In genomic region chr3:49873623-49874022, GRCh38 we compare ENCODE assay signal across 1 cellular context.
TF ChIP-seq lines count a peak whose summit lies in the region.

No MANE protein-coding gene starts in this region.

TF ChIP-seq in HepG2, 621 proteins besides CTCF, POLR2A, EP300 and RAD21 (continued from another document and continues in another):
- no peak; the same call in 1 of the 2 replicates for TF ChIP-seq ZBTB43 (CRISPR knock-in tag; conservative IDR thresholded peaks at IDR 0.05)
- TF ChIP-seq ZNF451 (CRISPR knock-in tag; IDR thresholded peaks at IDR 0.05) = no peak
- 0 out of 2 replicates have a peak, but pooled peaks have one; percentile 45 for TF ChIP-seq ZNF616 (CRISPR knock-in tag; IDR thresholded peaks at IDR 0.05; ENCODE audit: low read depth)
- no peak; the same call in 1 of the 2 replicates for TF ChIP-seq ZBTB38 (CRISPR knock-in tag; IDR thresholded peaks at IDR 0.05)
- no peak for TF ChIP-seq HOXA7 (CRISPR knock-in tag; IDR thresholded peaks at IDR 0.05)
- TF ChIP-seq RXRA (CRISPR knock-in tag; IDR thresholded peaks at IDR 0.05) = peak; percentile 66
- TF ChIP-seq MXI1 (IDR thresholded peaks at IDR 0.05; ENCODE audit: borderline replicate concordance, low read depth, low read length) = no peak; the same call in 2 of the 3 replicates
- no peak for TF ChIP-seq ZNF570 (CRISPR knock-in tag; IDR thresholded peaks at IDR 0.05; ENCODE audit: borderline replicate concordance)
- no peak for TF ChIP-seq ZNF75D (CRISPR knock-in tag; IDR thresholded peaks at IDR 0.05; ENCODE audit: borderline replicate concordance)
- no peak for TF ChIP-seq MEF2D (CRISPR knock-in tag; IDR thresholded peaks at IDR 0.05)
- no peak for TF ChIP-seq RBM39 (IDR thresholded peaks at IDR 0.05; ENCODE audit: low read depth, low read length, poor library complexity, severe bottlenecking)
- TF ChIP-seq, protein P1, sequence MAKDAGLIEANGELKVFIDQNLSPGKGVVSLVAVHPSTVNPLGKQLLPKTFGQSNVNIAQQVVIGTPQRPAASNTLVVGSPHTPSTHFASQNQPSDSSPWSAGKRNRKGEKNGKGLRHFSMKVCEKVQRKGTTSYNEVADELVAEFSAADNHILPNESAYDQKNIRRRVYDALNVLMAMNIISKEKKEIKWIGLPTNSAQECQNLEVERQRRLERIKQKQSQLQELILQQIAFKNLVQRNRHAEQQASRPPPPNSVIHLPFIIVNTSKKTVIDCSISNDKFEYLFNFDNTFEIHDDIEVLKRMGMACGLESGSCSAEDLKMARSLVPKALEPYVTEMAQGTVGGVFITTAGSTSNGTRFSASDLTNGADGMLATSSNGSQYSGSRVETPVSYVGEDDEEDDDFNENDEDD (CRISPR knock-in tag; IDR thresholded peaks at IDR 0.05; ENCODE audit: borderline replicate concordance) = peak; percentile 37; the same call in 1 of the 2 replicates
- TF ChIP-seq THAP7 (CRISPR knock-in tag; IDR thresholded peaks at IDR 0.05) = no peak
- no peak for TF ChIP-seq RFXAP (CRISPR knock-in tag; IDR thresholded peaks at IDR 0.05; ENCODE audit: borderline replicate concordance)
- TF ChIP-seq, protein P2, sequence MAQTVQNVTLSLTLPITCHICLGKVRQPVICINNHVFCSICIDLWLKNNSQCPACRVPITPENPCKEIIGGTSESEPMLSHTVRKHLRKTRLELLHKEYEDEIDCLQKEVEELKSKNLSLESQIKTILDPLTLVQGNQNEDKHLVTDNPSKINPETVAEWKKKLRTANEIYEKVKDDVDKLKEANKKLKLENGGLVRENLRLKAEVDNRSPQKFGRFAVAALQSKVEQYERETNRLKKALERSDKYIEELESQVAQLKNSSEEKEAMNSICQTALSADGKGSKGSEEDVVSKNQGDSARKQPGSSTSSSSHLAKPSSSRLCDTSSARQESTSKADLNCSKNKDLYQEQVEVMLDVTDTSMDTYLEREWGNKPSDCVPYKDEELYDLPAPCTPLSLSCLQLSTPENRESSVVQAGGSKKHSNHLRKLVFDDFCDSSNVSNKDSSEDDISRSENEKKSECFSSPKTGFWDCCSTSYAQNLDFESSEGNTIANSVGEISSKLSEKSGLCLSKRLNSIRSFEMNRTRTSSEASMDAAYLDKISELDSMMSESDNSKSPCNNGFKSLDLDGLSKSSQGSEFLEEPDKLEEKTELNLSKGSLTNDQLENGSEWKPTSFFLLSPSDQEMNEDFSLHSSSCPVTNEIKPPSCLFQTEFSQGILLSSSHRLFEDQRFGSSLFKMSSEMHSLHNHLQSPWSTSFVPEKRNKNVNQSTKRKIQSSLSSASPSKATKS (CRISPR knock-in tag; IDR thresholded peaks at IDR 0.05) = no peak
- TF ChIP-seq ARHGAP35 (CRISPR knock-in tag; IDR thresholded peaks at IDR 0.05; ENCODE audit: borderline replicate concordance) = no peak
- TF ChIP-seq ZNF296 (CRISPR knock-in tag; conservative IDR thresholded peaks at IDR 0.05) = no peak; the same call in 1 of the 2 replicates
- TF ChIP-seq FOXK2 (IDR thresholded peaks at IDR 0.05) = no peak
- TF ChIP-seq ZBTB7A (CRISPR knock-in tag; IDR thresholded peaks at IDR 0.05) = no peak
- TF ChIP-seq SAFB2 (CRISPR knock-in tag; IDR thresholded peaks at IDR 0.05; ENCODE audit: borderline replicate concordance, low read depth) = no peak
- TF ChIP-seq ZBTB46 (CRISPR knock-in tag; IDR thresholded peaks at IDR 0.05; ENCODE audit: borderline replicate concordance) = no peak
- no peak for TF ChIP-seq BRD4 (CRISPR knock-in tag; IDR thresholded peaks at IDR 0.05)
- TF ChIP-seq, protein P3, sequence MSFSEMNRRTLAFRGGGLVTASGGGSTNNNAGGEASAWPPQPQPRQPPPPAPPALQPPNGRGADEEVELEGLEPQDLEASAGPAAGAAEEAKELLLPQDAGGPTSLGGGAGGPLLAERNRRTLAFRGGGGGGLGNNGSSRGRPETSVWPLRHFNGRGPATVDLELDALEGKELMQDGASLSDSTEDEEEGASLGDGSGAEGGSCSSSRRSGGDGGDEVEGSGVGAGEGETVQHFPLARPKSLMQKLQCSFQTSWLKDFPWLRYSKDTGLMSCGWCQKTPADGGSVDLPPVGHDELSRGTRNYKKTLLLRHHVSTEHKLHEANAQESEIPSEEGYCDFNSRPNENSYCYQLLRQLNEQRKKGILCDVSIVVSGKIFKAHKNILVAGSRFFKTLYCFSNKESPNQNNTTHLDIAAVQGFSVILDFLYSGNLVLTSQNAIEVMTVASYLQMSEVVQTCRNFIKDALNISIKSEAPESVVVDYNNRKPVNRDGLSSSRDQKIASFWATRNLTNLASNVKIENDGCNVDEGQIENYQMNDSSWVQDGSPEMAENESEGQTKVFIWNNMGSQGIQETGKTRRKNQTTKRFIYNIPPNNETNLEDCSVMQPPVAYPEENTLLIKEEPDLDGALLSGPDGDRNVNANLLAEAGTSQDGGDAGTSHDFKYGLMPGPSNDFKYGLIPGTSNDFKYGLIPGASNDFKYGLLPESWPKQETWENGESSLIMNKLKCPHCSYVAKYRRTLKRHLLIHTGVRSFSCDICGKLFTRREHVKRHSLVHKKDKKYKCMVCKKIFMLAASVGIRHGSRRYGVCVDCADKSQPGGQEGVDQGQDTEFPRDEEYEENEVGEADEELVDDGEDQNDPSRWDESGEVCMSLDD (CRISPR knock-in tag; IDR thresholded peaks at IDR 0.05; ENCODE audit: borderline replicate concordance) = no peak
- TF ChIP-seq ZBTB42 (CRISPR knock-in tag; IDR thresholded peaks at IDR 0.05) = no peak
- no peak for TF ChIP-seq DMTF1 (CRISPR knock-in tag; IDR thresholded peaks at IDR 0.05)
- TF ChIP-seq KMT2B (CRISPR knock-in tag; IDR thresholded peaks at IDR 0.05) = no peak
- TF ChIP-seq ZNF256 (CRISPR knock-in tag; conservative IDR thresholded peaks at IDR 0.05) = no peak
- TF ChIP-seq, protein P4, sequence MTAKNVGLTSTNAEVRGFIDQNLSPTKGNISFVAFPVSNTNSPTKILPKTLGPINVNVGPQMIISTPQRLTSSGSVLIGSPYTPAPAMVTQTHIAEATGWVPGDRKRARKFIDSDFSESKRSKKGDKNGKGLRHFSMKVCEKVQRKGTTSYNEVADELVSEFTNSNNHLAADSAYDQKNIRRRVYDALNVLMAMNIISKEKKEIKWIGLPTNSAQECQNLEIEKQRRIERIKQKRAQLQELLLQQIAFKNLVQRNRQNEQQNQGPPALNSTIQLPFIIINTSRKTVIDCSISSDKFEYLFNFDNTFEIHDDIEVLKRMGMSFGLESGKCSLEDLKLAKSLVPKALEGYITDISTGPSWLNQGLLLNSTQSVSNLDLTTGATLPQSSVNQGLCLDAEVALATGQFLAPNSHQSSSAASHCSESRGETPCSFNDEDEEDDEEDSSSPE (CRISPR knock-in tag; IDR thresholded peaks at IDR 0.05) = no peak
- no peak for TF ChIP-seq ZNF547 (CRISPR knock-in tag; IDR thresholded peaks at IDR 0.05)
- 0 out of 2 replicates have a peak, but pooled peaks have one; percentile 18 for TF ChIP-seq GATAD1 (CRISPR knock-in tag; IDR thresholded peaks at IDR 0.05)
- TF ChIP-seq MLLT10 (CRISPR knock-in tag; IDR thresholded peaks at IDR 0.05) = no peak
- TF ChIP-seq ZNF790 (CRISPR knock-in tag; IDR thresholded peaks at IDR 0.05; ENCODE audit: borderline replicate concordance) = no peak
- TF ChIP-seq ZKSCAN8 (CRISPR knock-in tag; IDR thresholded peaks at IDR 0.05; ENCODE audit: borderline replicate concordance) = 0 out of 2 replicates have a peak, but pooled peaks have one; percentile 39
- TF ChIP-seq FOXK1 (CRISPR knock-in tag; IDR thresholded peaks at IDR 0.05; ENCODE audit: borderline replicate concordance, low read depth) = peak; percentile 26; the same call in 1 of the 2 replicates
- no peak for TF ChIP-seq ZNF709 (CRISPR knock-in tag; IDR thresholded peaks at IDR 0.05)
- no peak for TF ChIP-seq SATB2 (CRISPR knock-in tag; IDR thresholded peaks at IDR 0.05)
- TF ChIP-seq, protein P5, sequence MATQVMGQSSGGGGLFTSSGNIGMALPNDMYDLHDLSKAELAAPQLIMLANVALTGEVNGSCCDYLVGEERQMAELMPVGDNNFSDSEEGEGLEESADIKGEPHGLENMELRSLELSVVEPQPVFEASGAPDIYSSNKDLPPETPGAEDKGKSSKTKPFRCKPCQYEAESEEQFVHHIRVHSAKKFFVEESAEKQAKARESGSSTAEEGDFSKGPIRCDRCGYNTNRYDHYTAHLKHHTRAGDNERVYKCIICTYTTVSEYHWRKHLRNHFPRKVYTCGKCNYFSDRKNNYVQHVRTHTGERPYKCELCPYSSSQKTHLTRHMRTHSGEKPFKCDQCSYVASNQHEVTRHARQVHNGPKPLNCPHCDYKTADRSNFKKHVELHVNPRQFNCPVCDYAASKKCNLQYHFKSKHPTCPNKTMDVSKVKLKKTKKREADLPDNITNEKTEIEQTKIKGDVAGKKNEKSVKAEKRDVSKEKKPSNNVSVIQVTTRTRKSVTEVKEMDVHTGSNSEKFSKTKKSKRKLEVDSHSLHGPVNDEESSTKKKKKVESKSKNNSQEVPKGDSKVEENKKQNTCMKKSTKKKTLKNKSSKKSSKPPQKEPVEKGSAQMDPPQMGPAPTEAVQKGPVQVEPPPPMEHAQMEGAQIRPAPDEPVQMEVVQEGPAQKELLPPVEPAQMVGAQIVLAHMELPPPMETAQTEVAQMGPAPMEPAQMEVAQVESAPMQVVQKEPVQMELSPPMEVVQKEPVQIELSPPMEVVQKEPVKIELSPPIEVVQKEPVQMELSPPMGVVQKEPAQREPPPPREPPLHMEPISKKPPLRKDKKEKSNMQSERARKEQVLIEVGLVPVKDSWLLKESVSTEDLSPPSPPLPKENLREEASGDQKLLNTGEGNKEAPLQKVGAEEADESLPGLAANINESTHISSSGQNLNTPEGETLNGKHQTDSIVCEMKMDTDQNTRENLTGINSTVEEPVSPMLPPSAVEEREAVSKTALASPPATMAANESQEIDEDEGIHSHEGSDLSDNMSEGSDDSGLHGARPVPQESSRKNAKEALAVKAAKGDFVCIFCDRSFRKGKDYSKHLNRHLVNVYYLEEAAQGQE (IDR thresholded peaks at IDR 0.05; ENCODE audit: borderline replicate concordance in 1 of 2, low read depth in 1 of 2, low read length in 2 of 2) = no peak
- no peak for TF ChIP-seq MED13 (CRISPR knock-in tag; IDR thresholded peaks at IDR 0.05)
- no peak for TF ChIP-seq CHCHD3 (CRISPR knock-in tag; IDR thresholded peaks at IDR 0.05)
- no peak for TF ChIP-seq ZNF431 (CRISPR knock-in tag; IDR thresholded peaks at IDR 0.05; ENCODE audit: borderline replicate concordance, low read depth)
- TF ChIP-seq, protein P6, sequence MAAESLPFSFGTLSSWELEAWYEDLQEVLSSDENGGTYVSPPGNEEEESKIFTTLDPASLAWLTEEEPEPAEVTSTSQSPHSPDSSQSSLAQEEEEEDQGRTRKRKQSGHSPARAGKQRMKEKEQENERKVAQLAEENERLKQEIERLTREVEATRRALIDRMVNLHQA (CRISPR knock-in tag; IDR thresholded peaks at IDR 0.05) = no peak
